ENCODE assay signal across 8 cellular contexts in the genomic region with DNA sequence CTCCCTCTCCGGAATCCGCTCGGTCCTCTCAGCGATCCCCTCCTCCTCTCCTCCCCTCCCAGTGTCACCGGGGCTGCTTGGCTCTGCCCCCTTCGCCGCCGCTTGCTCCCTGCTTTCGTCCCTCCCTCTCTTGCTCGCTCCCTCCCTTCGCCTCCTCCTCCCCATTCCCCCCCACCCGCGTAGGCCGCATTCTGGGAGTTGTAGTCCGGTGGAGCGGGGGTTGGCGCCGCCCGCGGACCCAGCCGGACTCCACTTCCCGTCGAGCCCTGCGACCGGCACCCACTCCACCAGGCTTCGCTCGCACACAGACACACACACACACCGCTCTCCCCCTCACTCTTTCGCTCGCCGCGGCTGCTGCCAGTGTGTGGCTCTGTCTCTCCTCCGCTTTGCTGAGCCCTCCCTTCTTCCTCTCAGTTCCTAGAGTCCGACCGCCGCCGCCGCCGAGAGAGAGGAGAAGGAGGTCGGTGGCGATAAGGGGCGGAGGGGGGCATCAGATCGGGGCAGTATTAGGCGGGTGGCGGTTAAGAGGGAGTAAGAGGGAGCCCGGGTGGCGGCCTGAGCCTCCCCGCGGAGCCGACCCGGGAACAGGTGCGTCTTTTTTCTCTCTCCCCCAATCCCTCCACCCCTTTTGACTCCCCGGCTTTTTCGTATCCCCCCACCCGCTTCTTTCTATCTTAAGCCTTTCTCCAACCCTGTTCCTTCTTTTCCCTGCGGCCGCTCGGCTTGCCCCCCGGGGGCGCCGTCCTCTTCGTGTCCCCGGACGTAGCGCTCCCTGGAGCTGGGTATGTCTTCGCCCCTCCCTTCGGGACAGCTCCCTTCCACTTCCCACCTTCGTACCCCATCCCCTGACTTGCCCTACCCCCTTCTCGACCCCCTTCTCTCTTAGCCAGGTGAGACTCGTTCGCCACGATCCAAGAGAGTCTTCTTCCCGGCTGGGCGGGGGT. TPM values are rescaled to one million over a fixed set of nuclear protein-coding genes. Genes with fewer than 3 reads are reported as not detected.
DNase-seq lines count a peak whose midpoint lies in the region; ATAC-seq, FAIRE-seq and TF ChIP-seq lines count a peak whose summit lies in the region.

A gene with protein sequence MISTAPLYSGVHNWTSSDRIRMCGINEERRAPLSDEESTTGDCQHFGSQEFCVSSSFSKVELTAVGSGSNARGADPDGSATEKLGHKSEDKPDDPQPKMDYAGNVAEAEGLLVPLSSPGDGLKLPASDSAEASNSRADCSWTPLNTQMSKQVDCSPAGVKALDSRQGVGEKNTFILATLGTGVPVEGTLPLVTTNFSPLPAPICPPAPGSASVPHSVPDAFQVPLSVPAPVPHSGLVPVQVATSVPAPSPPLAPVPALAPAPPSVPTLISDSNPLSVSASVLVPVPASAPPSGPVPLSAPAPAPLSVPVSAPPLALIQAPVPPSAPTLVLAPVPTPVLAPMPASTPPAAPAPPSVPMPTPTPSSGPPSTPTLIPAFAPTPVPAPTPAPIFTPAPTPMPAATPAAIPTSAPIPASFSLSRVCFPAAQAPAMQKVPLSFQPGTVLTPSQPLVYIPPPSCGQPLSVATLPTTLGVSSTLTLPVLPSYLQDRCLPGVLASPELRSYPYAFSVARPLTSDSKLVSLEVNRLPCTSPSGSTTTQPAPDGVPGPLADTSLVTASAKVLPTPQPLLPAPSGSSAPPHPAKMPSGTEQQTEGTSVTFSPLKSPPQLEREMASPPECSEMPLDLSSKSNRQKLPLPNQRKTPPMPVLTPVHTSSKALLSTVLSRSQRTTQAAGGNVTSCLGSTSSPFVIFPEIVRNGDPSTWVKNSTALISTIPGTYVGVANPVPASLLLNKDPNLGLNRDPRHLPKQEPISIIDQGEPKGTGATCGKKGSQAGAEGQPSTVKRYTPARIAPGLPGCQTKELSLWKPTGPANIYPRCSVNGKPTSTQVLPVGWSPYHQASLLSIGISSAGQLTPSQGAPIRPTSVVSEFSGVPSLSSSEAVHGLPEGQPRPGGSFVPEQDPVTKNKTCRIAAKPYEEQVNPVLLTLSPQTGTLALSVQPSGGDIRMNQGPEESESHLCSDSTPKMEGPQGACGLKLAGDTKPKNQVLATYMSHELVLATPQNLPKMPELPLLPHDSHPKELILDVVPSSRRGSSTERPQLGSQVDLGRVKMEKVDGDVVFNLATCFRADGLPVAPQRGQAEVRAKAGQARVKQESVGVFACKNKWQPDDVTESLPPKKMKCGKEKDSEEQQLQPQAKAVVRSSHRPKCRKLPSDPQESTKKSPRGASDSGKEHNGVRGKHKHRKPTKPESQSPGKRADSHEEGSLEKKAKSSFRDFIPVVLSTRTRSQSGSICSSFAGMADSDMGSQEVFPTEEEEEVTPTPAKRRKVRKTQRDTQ (N-terminal part only) (plus strand): TSS at position 336 of the 947 bp plus-strand sequence. CDS start 22,597 bp downstream, outside the sequence.

- peaks cover 0 to 6% of the 10 kb centered on the region in 2 donors for H3K36me3 Mint-ChIP-seq in activated naive CD4-positive, alpha-beta T cell treated with anti-CD3 and anti-CD28 coated beads, Interleukin-2, amount 50 U/mL, for 72 hours

- TF ChIP-seq CTCF in GM12865 (IDR thresholded peaks at IDR 0.05; ENCODE audit: insufficient read depth, low read depth, low read length, missing control alignments): no peak
- TF ChIP-seq CTCF in SK-N-SH (IDR thresholded peaks at IDR 0.05): 0 out of 2 replicates have a peak, but pooled peaks have one; percentile 15
- TF ChIP-seq CTCF in pancreas (IDR thresholded peaks at IDR 0.05): no peak
- no peak for TF ChIP-seq CTCF in tibial nerve (IDR thresholded peaks at IDR 0.05)

- FAIRE-seq in pancreas (lab: Jason Lieb, UNC): peak; percentile 70

- H3K36me3 ChIP-seq in SK-N-SH (replicated peaks in 1 of 2; ENCODE audit: control insufficient read depth in 1 of 2, insufficient read depth in 2 of 2, low read length in 1 of 2) (no peaks in the 10 kb centered on the region), pancreas (no peaks in the 10 kb centered on the region), tibial nerve (no peaks in the 10 kb centered on the region)

- CTCF ChIA-PET in SK-N-SH (lab: Yijun Ruan, JAX): interaction anchor here (0.6 to 1.2 kb wide), 2 partner anchors 51 to 52 kb away, joined by 4 to 5 read pairs; no protein-coding TSS in a partner anchor

- peaks cover 21% of the 10 kb centered on the region for H3K79me2 ChIP-seq in SK-N-SH (ENCODE audit: insufficient read depth)

- POLR2A ChIA-PET in SK-N-SH (lab: Yijun Ruan, JAX): interaction anchor here (0.6 to 2.7 kb wide), 4 partner anchors 11 to 220 kb away, joined by 3 to 9 read pairs (median 3); no protein-coding TSS in a partner anchor

- H2AFZ ChIP-seq in SK-N-SH (ENCODE audit: low read depth): peak within 1 kb of the TSS; percentile 88

- ATAC-seq in HG02642 (IDR thresholded peaks at IDR 0.05; ENCODE audit: poor library complexity, unreplicated experiment): peak; percentile 94
- ATAC-seq in activated naive CD4-positive, alpha-beta T cell treated with anti-CD3 and anti-CD28 coated beads, Interleukin-2, amount 50 U/mL, for 72 hours: peak; percentile 89 to 91
- ATAC-seq in pancreas: peak; percentile 81 to 94 (median 90)

- H3K4me3 ChIP-seq in GM12865 (ENCODE audit: low read depth, low read length): peak within 1 kb of the TSS; percentile 57
- H3K4me3 ChIP-seq in SK-N-SH (ENCODE audit: low read depth in 2 of 2, low read length in 1 of 2): no peak within 1 kb of the TSS; a peak in 3 of 4 replicates
- peak within 1 kb of the TSS in 1 of 4 donors; percentile 28 for H3K4me3 ChIP-seq in pancreas
- peak within 1 kb of the TSS in 2 of 4 donors; percentile 55 for H3K4me3 ChIP-seq in tibial nerve

- H3K4me2 ChIP-seq in SK-N-SH: no peak within 1 kb of the TSS; the same call in 1 of the 2 replicates

- no peak within 1 kb of the TSS for H3K27ac Mint-ChIP-seq in activated naive CD4-positive, alpha-beta T cell treated with anti-CD3 and anti-CD28 coated beads, Interleukin-2, amount 50 U/mL, for 72 hours

- TF ChIP-seq EP300 in SK-N-SH (IDR thresholded peaks at IDR 0.05; ENCODE audit: borderline replicate concordance in 1 of 2, low read depth in 1 of 2, low read length in 1 of 2) (no peak), tibial nerve (IDR thresholded peaks at IDR 0.05) (peak in 1 of 2 donors; percentile 95)

- no peaks in the 10 kb centered on the region for H3K9me2 ChIP-seq in SK-N-SH

- H3K9ac ChIP-seq in SK-N-SH: peak within 1 kb of the TSS; percentile 31; the same call in 1 of the 2 replicates

- peaks cover 9% of the 10 kb centered on the region for H3F3A ChIP-seq in SK-N-SH (replicated peaks; ENCODE audit: insufficient read depth)

- H3K9me3 ChIP-seq in SK-N-SH (no peaks in the 10 kb centered on the region), pancreas (no peaks in the 10 kb centered on the region), tibial nerve (no peaks in the 10 kb centered on the region)

- no peaks in the 10 kb centered on the region for H4K20me1 ChIP-seq in SK-N-SH (ENCODE audit: insufficient read depth)

- intact Hi-C loops in head of caudate nucleus (cut with DNase I): loop anchor here (5.0 kb wide), 1 partner anchor 50 kb away; no protein-coding TSS in a partner anchor
- intact Hi-C loops in pancreas (cut with DNase I): no loop called here

- peak; percentile 95 for DNase-seq in GM12865 (ENCODE audit: low read depth)
- DNase-seq in NCI-H1092 treated with DMSO at 0.1 percent for 48 hours (lab: John Stamatoyannopoulos, UW): peak; percentile 94
- DNase-seq in SK-N-SH: peak; percentile 98
- peak; percentile 78 to 80 for DNase-seq in activated naive CD4-positive, alpha-beta T cell treated with anti-CD3 and anti-CD28 coated beads, Interleukin-2, amount 50 U/mL, for 72 hours (ENCODE audit: low spot score in 2 of 2)
- DNase-seq in head of caudate nucleus: peak; percentile 78 to 97 (median 92)
- peak; percentile 86 to 92 (median 89) for DNase-seq in pancreas
- DNase-seq in tibial nerve (ENCODE audit: low spot score in 2 of 2): peak; percentile 80 to 82

- H3K27me3 ChIP-seq in SK-N-SH (ENCODE audit: insufficient read depth): peaks cover 7% of the 10 kb centered on the region; the same call in 1 of the 2 replicates
- no peaks in the 10 kb centered on the region for H3K27me3 ChIP-seq in pancreas
- H3K27me3 ChIP-seq in tibial nerve: no peaks in the 10 kb centered on the region

- no peaks in the 10 kb centered on the region; a peak in 1 of 4 replicates for H3K4me1 ChIP-seq in SK-N-SH (ENCODE audit: control insufficient read depth in 1 of 2, insufficient read depth in 2 of 2, low read depth in 1 of 2, low read length in 1 of 2)
- H3K4me1 ChIP-seq in pancreas: no peaks in the 10 kb centered on the region
- peaks cover 0 to 11% (median 0%) of the 10 kb centered on the region in 4 donors for H3K4me1 ChIP-seq in tibial nerve

- 1% methylated on average over 72 of the region's 74 CpGs for whole genome bisulfite sequencing in SK-N-SH (ENCODE audit: low lambda C conversion rate)
- 1 to 29% methylated on average over 65 to 67 of the region's 74 CpGs for WGBS in pancreas, 2 donors
- 1 to 29% methylated on average over 57 to 74 of the region's 74 CpGs for WGBS in tibial nerve, 2 donors

- H3K9me3 Mint-ChIP-seq in activated naive CD4-positive, alpha-beta T cell treated with anti-CD3 and anti-CD28 coated beads, Interleukin-2, amount 50 U/mL, for 72 hours: no peaks in the 10 kb centered on the region

- peak; percentile 63 to 75 for TF ChIP-seq POLR2A in tibial nerve (IDR thresholded peaks at IDR 0.05)

- TF ChIP-seq RAD21 in SK-N-SH (IDR thresholded peaks at IDR 0.05; ENCODE audit: low read length): no peak

- H3K27ac ChIP-seq in SK-N-SH (ENCODE audit: low read depth in 2 of 2, low read length in 1 of 2): peak within 1 kb of the TSS; percentile 46 to 47; a peak in 2 of 4 replicates
- peak within 1 kb of the TSS in 1 of 4 donors; percentile 55 for H3K27ac ChIP-seq in pancreas
- H3K27ac ChIP-seq in tibial nerve: peak within 1 kb of the TSS in 3 of 4 donors; percentile 45 to 88 (median 75)

TF ChIP-seq in SK-N-SH, 30 proteins besides CTCF, POLR2A, EP300 and RAD21 (continues in another document):
- TF ChIP-seq EZH2phosphoT487 (IDR thresholded peaks at IDR 0.05; ENCODE audit: borderline replicate concordance, low read depth) (no peak), JUND (IDR thresholded peaks at IDR 0.05) (no peak)
- TF ChIP-seq, protein P1, sequence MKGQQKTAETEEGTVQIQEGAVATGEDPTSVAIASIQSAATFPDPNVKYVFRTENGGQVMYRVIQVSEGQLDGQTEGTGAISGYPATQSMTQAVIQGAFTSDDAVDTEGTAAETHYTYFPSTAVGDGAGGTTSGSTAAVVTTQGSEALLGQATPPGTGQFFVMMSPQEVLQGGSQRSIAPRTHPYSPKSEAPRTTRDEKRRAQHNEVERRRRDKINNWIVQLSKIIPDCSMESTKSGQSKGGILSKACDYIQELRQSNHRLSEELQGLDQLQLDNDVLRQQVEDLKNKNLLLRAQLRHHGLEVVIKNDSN (IDR thresholded peaks at IDR 0.05; ENCODE audit: borderline replicate concordance, low read depth): no peak

RNA-seq across cellular contexts. Expression of the gene that starts here (rescaled TPM):
- polyA plus RNA-seq in SK-N-SH (2012; rRNA removed): 1.5 and 4.2 TPM in 2 replicates
- polyA plus RNA-seq in SK-N-SH (2012; cell fraction: cytosol; rRNA removed): 2.9 and 3.5 TPM in 2 replicates
- polyA plus RNA-seq in SK-N-SH (2012; cell fraction: nucleus; rRNA removed): 8.7 and 9.5 TPM in 2 replicates
- total RNA-seq in activated naive CD4-positive, alpha-beta T cell treated with anti-CD3 and anti-CD28 coated beads, Interleukin-2, amount 50 U/mL, for 72 hours: 10 to 100 TPM in 1 of 2 donors, 1 to 10 TPM in 1; 5.9 to 10.0 TPM
- 10 to 100 TPM in 1 of 6 donors, 1 to 10 TPM in 5; 3.5 to 11.1 (median 6.0) TPM for total RNA-seq in pancreas
- polyA plus RNA-seq in pancreas: 1 to 10 TPM; 1.7 to 3.7 TPM
- total RNA-seq in tibial nerve: 10 to 100 TPM in 1 of 4 donors, 1 to 10 TPM in 3; 4.7 to 10.0 (median 9.0) TPM
